In genomic region chr1:158961178-158961577, GRCh38 we compare ENCODE assay signal across 1 cellular context.
TF ChIP-seq lines count a peak whose summit lies in the region.

No MANE protein-coding gene starts in this region.

TF ChIP-seq in HepG2, 621 proteins besides CTCF, POLR2A, EP300 and RAD21:
- no peak for TF ChIP-seq STAT5B (CRISPR knock-in tag; IDR thresholded peaks at IDR 0.05)
- TF ChIP-seq ZSCAN25 (CRISPR knock-in tag; IDR thresholded peaks at IDR 0.05), result no peak
- TF ChIP-seq ZNF10 (CRISPR knock-in tag; IDR thresholded peaks at IDR 0.05; ENCODE audit: borderline replicate concordance, low read depth), result no peak
- TF ChIP-seq AGO2 (optimal IDR thresholded peaks at IDR 0.05; ENCODE audit: low read depth, low read length), result no peak
- TF ChIP-seq ZNF337 (CRISPR knock-in tag; IDR thresholded peaks at IDR 0.05; ENCODE audit: borderline replicate concordance, low read depth), result no peak
- no peak for TF ChIP-seq ZNF430 (CRISPR knock-in tag; IDR thresholded peaks at IDR 0.05)
- no peak for TF ChIP-seq CBX2 (IDR thresholded peaks at IDR 0.05; ENCODE audit: low read depth, low read length)
- no peak for TF ChIP-seq CBX2 (CRISPR knock-in tag; IDR thresholded peaks at IDR 0.05; ENCODE audit: low read depth)
- TF ChIP-seq ATF7 (IDR thresholded peaks at IDR 0.05), result peak; percentile 96
- TF ChIP-seq ATF7 (CRISPR knock-in tag; IDR thresholded peaks at IDR 0.05), result no peak
- TF ChIP-seq BCL3 (CRISPR knock-in tag; IDR thresholded peaks at IDR 0.05), result no peak
